ENCODE assay signal across 21 cellular contexts in the genomic region with DNA sequence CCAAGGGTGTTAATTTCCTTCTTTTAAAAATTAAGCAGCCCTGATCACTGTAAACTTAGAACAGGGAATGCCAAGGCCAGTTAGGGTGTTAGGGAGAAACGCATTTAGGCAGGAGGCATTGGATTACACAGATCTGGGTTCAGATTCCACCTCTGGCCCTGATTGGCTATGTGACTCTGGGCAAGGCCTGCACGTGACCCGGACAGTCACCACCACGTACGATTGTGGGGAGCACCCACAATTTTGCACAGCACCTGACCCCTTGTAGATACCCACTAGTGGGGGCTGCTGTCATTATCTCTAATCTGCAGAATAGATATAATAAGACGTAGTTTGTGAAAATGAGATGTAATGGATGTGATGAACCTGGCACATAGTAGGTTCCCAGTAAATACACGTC.
"Had no signal": no experiment of that assay in that cellular context is flagged by ENCODE, and none has a peak within 500 bp of the region (broad histone marks: within the 10 kb centered on the region; RNA-seq: fewer than 3 reads in every experiment).

No MANE protein-coding gene starts in this region.

- DNase-seq: cerebellar nuclear complex; effector memory CD8-positive, alpha-beta T cell; esophagus squamous epithelium; foreskin fibroblast; kidney; left cardiac atrium; left ventricle myocardium inferior; mucosa of descending colon; natural killer cell; nucleus accumbens; small intestine; stimulated activated CD4-positive, alpha-beta T cell treated with anti-CD3 and anti-CD28 coated beads, Interleukin-12 subunit alpha, Interleukin-12 subunit beta, amount 100 ng/mL, for 4 hours; stimulated activated naive CD4-positive, alpha-beta T cell; stomach; substantia nigra; trophoblast cell had no signal

- H3K36me3 ChIP-seq: esophagus squamous epithelium, left ventricle myocardium inferior, stomach, thoracic aorta had no signal

- H3K9me3 Mint-ChIP-seq: dendritic cell treated with granulocyte-macrophage colony-stimulating factor and Interleukin-4, amounts not matched to agents 40 ng/mL and 50 ng/mL, for 4 days; effector memory CD8-positive, alpha-beta T cell; natural killer cell; neural crest cell had no signal

- H3K4me1 ChIP-seq: left ventricle myocardium inferior had no signal

- H3K4me1 Mint-ChIP-seq: neural crest cell had no signal

- H3K27ac ChIP-seq: esophagus squamous epithelium, left ventricle myocardium inferior, stomach, thoracic aorta had no signal

- H3K27ac Mint-ChIP-seq: dendritic cell treated with granulocyte-macrophage colony-stimulating factor and Interleukin-4, amounts not matched to agents 40 ng/mL and 50 ng/mL, for 4 days; effector memory CD8-positive, alpha-beta T cell; natural killer cell had no signal

- ATAC-seq: effector memory CD8-positive, alpha-beta T cell; left cardiac atrium; mucosa of descending colon; natural killer cell; sciatic nerve had no signal

- H3K4me3 ChIP-seq: esophagus squamous epithelium, left ventricle myocardium inferior, mucosa of descending colon, stomach, thoracic aorta had no signal

- H3K4me3 Mint-ChIP-seq: dendritic cell treated with granulocyte-macrophage colony-stimulating factor and Interleukin-4, amounts not matched to agents 40 ng/mL and 50 ng/mL, for 4 days; effector memory CD8-positive, alpha-beta T cell; natural killer cell; neural crest cell had no signal

- H3K9me3 ChIP-seq: esophagus squamous epithelium, left ventricle myocardium inferior, mucosa of descending colon, stomach, thoracic aorta had no signal

- FAIRE-seq: colon, kidney, small intestine had no signal

- H3K36me3 Mint-ChIP-seq: natural killer cell had no signal
